21 cellular contexts compared by ENCODE assay signal in the genomic region with DNA sequence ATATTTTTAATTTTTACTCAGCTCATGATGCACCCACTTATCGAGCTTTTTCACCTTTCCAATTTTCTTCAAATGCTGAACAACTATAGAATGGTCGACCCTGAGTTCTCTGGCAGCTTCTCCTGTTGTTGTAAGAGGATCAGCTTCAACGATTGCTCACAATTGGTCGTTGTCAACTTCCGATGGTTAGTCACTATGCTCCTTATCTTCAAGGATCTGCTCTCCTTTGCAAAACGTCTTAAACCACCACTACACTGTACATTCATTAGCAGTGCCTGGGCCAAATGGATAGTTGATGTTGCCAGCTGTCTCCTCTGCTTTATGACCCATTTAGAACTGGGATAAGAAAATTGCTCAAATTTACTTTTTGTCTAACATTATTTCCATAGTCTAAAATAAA.
"Had no signal": no experiment of that assay in that cellular context is flagged by ENCODE, and none has a peak within 500 bp of the region (broad histone marks: within the 10 kb centered on the region; RNA-seq: fewer than 3 reads in every experiment).

No MANE protein-coding gene starts in this region.

- ATAC-seq: foreskin keratinocyte; gastroesophageal sphincter; heart left ventricle; left lobe of liver; natural killer cell; right lobe of liver; stimulated activated naive B cell treated with anti-CD40 and anti-IgM and Interleukin-4, amounts not matched to agents 10 μg/mL and 1 μg/mL and 100 μg/mL, for 72 hours had no signal

- H3K4me3 ChIP-seq: dorsolateral prefrontal cortex, esophagus muscularis mucosa, gastroesophageal sphincter, heart left ventricle, hepatocyte, lung, right lobe of liver, thoracic aorta, tibial nerve, upper lobe of left lung had no signal

- H3K9me3 ChIP-seq: esophagus muscularis mucosa, right lobe of liver, thoracic aorta, upper lobe of left lung had no signal

- H2AFZ ChIP-seq: hepatocyte, parathyroid adenoma had no signal

- H3K27ac ChIP-seq: dorsolateral prefrontal cortex, esophagus muscularis mucosa, foreskin keratinocyte, gastroesophageal sphincter, heart left ventricle, hepatocyte, parathyroid adenoma, right lobe of liver, thoracic aorta, tibial nerve, upper lobe of left lung had no signal

- H3K27me3 ChIP-seq: dorsolateral prefrontal cortex, esophagus muscularis mucosa, foreskin keratinocyte, gastroesophageal sphincter, heart left ventricle, hepatocyte, right lobe of liver, tibial nerve, upper lobe of left lung had no signal

- H3K4me1 ChIP-seq: foreskin keratinocyte, parathyroid adenoma, upper lobe of left lung had no signal

- H3K36me3 ChIP-seq: esophagus muscularis mucosa, gastroesophageal sphincter, heart left ventricle, right lobe of liver, thoracic aorta, tibial nerve, upper lobe of left lung had no signal

- FAIRE-seq: kidney, small intestine, urothelium cell line had no signal

- DNase-seq: dorsolateral prefrontal cortex; effector CD4-positive, alpha-beta T cell; foreskin keratinocyte; heart left ventricle; kidney; natural killer cell; right lobe of liver; small intestine; stimulated activated CD4-positive, alpha-beta T cell treated with anti-CD3 and anti-CD28 coated beads, Interleukin-15, amount 100 ng/mL, for 24 hours; stimulated activated CD4-positive, alpha-beta T cell treated with anti-CD3 and anti-CD28 coated beads, Interleukin-2, amount 100 ng/mL, for 48 hours; stimulated activated naive B cell treated with anti-CD40 and anti-IgM and Interleukin-4, amounts not matched to agents 10 μg/mL and 1 μg/mL and 100 μg/mL, for 72 hours; upper lobe of left lung had no signal

- H3K4me2 ChIP-seq: hepatocyte had no signal

- H3K79me2 ChIP-seq: hepatocyte, parathyroid adenoma had no signal

- H3K9ac ChIP-seq: parathyroid adenoma had no signal
